In the genomic region with DNA sequence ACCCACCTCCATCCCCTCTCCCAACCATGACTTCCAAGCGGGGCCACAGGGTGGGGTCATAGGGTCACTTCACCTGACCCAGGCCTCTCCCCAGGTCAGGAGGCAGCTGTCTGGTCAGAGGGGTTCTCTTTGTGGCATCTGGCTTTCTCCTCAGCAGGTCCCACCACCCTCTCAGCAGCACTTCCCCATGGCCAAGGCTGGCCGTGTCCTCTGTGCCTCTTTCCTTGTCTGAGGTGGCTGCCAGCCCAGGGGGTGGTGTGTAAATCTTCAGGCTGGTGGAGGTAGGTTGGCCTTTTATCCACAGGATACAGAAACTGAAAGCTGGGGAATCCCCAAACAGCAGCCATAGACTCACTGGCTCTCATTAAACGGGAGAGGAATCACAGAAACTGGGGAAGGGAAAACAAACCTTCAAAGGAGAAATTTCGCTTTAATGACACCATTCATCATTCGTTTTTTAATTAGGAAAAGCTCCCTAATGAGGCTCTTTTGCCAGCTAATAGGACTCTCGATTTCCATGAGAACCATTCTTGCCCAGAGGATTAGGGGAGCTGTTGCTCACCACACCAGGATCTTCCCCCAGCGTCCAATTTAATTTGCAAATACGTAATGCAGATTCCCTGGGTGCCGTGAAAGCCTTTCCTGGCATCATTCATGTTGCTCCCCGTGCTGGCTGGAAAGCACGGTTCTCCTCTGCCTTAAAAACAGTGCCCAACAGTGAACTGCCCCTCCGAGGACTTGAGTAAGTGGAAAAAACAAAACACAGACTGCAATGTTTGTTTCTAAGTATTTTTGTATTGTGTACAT, we compare ENCODE assay signal across 8 cellular contexts. TPM values are rescaled to one million over a fixed set of nuclear protein-coding genes. Genes with fewer than 3 reads are reported as not detected.
A peak's percentile ranks its signal among the peaks of the same experiment; 100 is the strongest.
DNase-seq lines count a peak whose midpoint lies in the region; ATAC-seq and TF ChIP-seq lines count a peak whose summit lies in the region.

No MANE protein-coding gene starts in this region.

- DNase-seq in HT1080 (ENCODE audit: low read depth) (peak; percentile 34), fibroblast of gingiva (ENCODE audit: low read depth) (peak; percentile 8), ascending aorta (ENCODE audit: low spot score in 2 of 2) (no peak), NCI-H510A treated with DMSO at 0.1 percent for 48 hours (lab: John Stamatoyannopoulos, UW) (no peak), COLO668 (lab: John Stamatoyannopoulos, UW; ENCODE audit: unreplicated experiment) (no peak)
- DNase-seq in activated CD4-positive, alpha-beta T cell treated with anti-CD3 and anti-CD28 coated beads for 48 hours: peak; percentile 45
- peak; percentile 10 for DNase-seq in stimulated activated CD4-positive, alpha-beta T cell treated with anti-CD3 and anti-CD28 coated beads, Interleukin-1b, Interleukin-23, amount 100 ng/mL, for 48 hours

- no peak for ATAC-seq in GM19328 (IDR thresholded peaks at IDR 0.05; ENCODE audit: unreplicated experiment)

- intact Hi-C loops in ascending aorta (cut with DNase I): no loop called here

- no peaks in the 10 kb centered on the region for H3K9me3 ChIP-seq in ascending aorta

- no peak for TF ChIP-seq CTCF in ascending aorta (IDR thresholded peaks at IDR 0.05)

- no peaks in the 10 kb centered on the region for H3K4me1 ChIP-seq in ascending aorta

- no peak overlapping the region for H3K27ac ChIP-seq in ascending aorta

- H3K27me3 ChIP-seq in ascending aorta: no peaks in the 10 kb centered on the region

- H3K4me3 ChIP-seq in ascending aorta: no peak overlapping the region

- no peaks in the 10 kb centered on the region for H3K36me3 ChIP-seq in ascending aorta

RNA-seq across cellular contexts. Expression of gene C17orf75, which starts 18.0 kb away (rescaled TPM):
- total RNA-seq in HT1080 (2014; rRNA removed; shearing (Covaris generic)): 24.3 and 26.2 TPM in 2 replicates
- polyA plus RNA-seq in HT1080 (2015; cell fraction: cytosol; rRNA removed): 25.6 and 28.4 TPM in 2 replicates
- polyA plus RNA-seq in HT1080 (2015; cell fraction: nucleus; rRNA removed): 34.1 and 34.4 TPM in 2 replicates
- total RNA-seq in ascending aorta: 15.5 TPM

RNA-seq across cellular contexts. Expression of gene ZNF207, which starts 26.0 kb away (rescaled TPM):
- 161 and 212 TPM in 2 replicates for total RNA-seq in HT1080 (2014; rRNA removed; shearing (Covaris generic))
- polyA plus RNA-seq in HT1080 (2015; cell fraction: cytosol; rRNA removed): 163 and 186 TPM in 2 replicates
- polyA plus RNA-seq in HT1080 (2015; cell fraction: nucleus; rRNA removed): 432 and 435 TPM in 2 replicates
- 94.2 TPM for total RNA-seq in ascending aorta

RNA-seq across cellular contexts. Expression of gene RHBDL3, which starts 58.4 kb away (rescaled TPM):
- total RNA-seq in HT1080 (2014; rRNA removed; shearing (Covaris generic)): 0.03 and 0.27 TPM in 2 replicates
- polyA plus RNA-seq in HT1080 (2015; cell fraction: cytosol; rRNA removed): 0.11 and 0.57 TPM in 2 replicates
- 0.57 TPM in 1 of 2 replicates, not detected in the other for polyA plus RNA-seq in HT1080 (2015; cell fraction: nucleus; rRNA removed)
- not detected for total RNA-seq in ascending aorta

Comparison
In these comparisons a context has a peak if more than half of its experiments do, and no peak if none do; other contexts are left out.
1. DNase-seq: peak in HT1080 (single experiment), activated CD4-positive, alpha-beta T cell treated with anti-CD3 and anti-CD28 coated beads for 48 hours (single experiment), fibroblast of gingiva (single experiment) and stimulated activated CD4-positive, alpha-beta T cell treated with anti-CD3 and anti-CD28 coated beads, Interleukin-1b, Interleukin-23, amount 100 ng/mL, for 48 hours (single experiment); none in ascending aorta (0 of 2), NCI-H510A treated with DMSO at 0.1 percent for 48 hours (single experiment) and COLO668 (single experiment).